ENCODE assay signal across 1 cellular context in genomic region chr7:22210355-22210754, GRCh38.
TF ChIP-seq lines count a peak whose summit lies in the region.

No MANE protein-coding gene starts in this region.

TF ChIP-seq in HCT116, 20 proteins besides CTCF, POLR2A, EP300 and RAD21 (continued from another document):
- TF ChIP-seq JUND (IDR thresholded peaks at IDR 0.05), result peak; percentile 56; the same call in 1 of the 2 replicates
- TF ChIP-seq SRF (IDR thresholded peaks at IDR 0.05; ENCODE audit: low read depth), result no peak
- peak; percentile 54 for TF ChIP-seq FOSL1 (IDR thresholded peaks at IDR 0.05; ENCODE audit: low read depth)
- peak; percentile 35; the same call in 1 of the 2 replicates for TF ChIP-seq SP1 (IDR thresholded peaks at IDR 0.05; ENCODE audit: low read depth)
- no peak for TF ChIP-seq MAX (IDR thresholded peaks at IDR 0.05)
- TF ChIP-seq EZH2 (IDR thresholded peaks at IDR 0.05), result no peak
- TF ChIP-seq ZBTB33 (IDR thresholded peaks at IDR 0.05; ENCODE audit: extremely low read depth, insufficient replicate concordance, low read length), result no peak
- TF ChIP-seq ZFX (IDR thresholded peaks at IDR 0.05), result no peak
- TF ChIP-seq ATF3 (IDR thresholded peaks at IDR 0.05), result no peak
- TF ChIP-seq REST (IDR thresholded peaks at IDR 0.05; ENCODE audit: low read depth), result no peak
